In the genomic region with DNA sequence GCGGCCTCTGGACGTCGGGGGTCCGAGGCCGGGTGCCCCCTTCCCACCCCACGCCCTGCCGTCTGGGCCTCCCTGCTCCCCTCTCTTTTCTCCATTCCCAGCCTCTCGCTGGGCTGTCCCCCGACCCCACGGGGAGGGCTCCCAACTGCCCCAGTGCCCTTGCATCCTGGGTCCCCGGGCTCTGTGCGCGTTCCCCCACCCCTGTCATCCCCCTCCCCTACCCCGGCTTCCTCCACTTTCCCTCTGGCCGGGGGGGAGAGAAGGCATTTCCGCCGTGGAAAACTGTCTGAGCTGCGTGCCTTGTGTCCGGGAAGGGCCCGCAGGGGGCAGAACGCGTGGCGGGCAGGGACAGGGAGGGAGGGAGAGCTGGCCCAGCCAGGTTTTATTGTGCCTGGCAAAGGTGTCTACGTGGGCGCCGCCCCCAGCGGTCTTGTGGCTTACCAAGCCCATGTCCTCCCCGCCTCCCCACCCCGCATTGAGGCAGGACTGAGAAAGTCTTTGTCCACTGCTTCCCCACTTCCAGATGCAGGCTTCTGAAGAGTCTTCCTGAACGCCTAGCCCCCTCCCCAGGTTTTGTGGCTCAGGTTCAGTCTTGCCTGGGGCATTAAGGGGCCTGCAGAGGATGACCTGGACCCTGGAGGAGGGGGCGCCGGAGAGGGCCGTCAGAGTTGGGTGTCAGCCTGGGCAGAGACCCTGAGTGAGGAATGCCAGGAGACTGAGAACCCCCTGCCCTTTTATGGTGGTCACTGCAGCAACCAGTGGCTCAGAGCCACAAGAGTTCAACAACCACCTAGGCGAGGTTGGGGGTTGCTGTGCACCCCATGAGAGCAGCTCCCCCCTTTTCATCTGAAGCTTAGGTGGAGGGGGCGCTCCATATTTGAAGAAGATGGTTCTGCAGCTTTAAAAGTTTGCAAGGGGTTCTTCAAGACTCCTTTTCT, we compare ENCODE assay signal across 9 cellular contexts. TPM values are rescaled to one million over a fixed set of nuclear protein-coding genes. Genes with fewer than 3 reads are reported as not detected.
A peak's percentile ranks its signal among the peaks of the same experiment; 100 is the strongest.
DNase-seq lines count a peak whose midpoint lies in the region; ATAC-seq and TF ChIP-seq lines count a peak whose summit lies in the region.
"Had no signal": no experiment of that assay in that cellular context is flagged by ENCODE, and none has a peak within 500 bp of the region (broad histone marks: within the 10 kb centered on the region; RNA-seq: fewer than 3 reads in every experiment).

No MANE protein-coding gene starts in this region.

- no peak overlapping the region for H3K27ac Mint-ChIP-seq in activated naive CD4-positive, alpha-beta T cell treated with anti-CD3 and anti-CD28 coated beads, Interleukin-2, amount 10 ng/mL, durations not matched to agents 7 days and 5 days

- H3K36me3 ChIP-seq in BJ (ENCODE audit: control insufficient read depth, insufficient read depth, low read length), result no peaks in the 10 kb centered on the region

- H3K4me3 ChIP-seq in BJ (ENCODE audit: low read depth, low read length) (peak overlapping the region; percentile 96), HL-60 (replicated peaks; ENCODE audit: insufficient read depth, low read length) (peak overlapping the region; percentile 84)

- peaks cover 13% of the 10 kb centered on the region for H3K27me3 ChIP-seq in BJ (ENCODE audit: control insufficient read depth, insufficient read depth, low read length)
- no peaks in the 10 kb centered on the region for H3K27me3 ChIP-seq in HL-60 (ENCODE audit: insufficient read depth, poor library complexity, severe bottlenecking)

- intact Hi-C loops in sciatic nerve (cut with DNase I), result no loop called here

- POLR2A ChIA-PET in BJ (lab: Charles Lee), result no interaction called here

- TF ChIP-seq CTCF in BJ (IDR thresholded peaks at IDR 0.05; ENCODE audit: insufficient read depth, low read depth, low read length) (peak; percentile 58), HL-60 (IDR thresholded peaks at IDR 0.05; ENCODE audit: insufficient read depth, low read length) (no peak)

- no peaks in the 10 kb centered on the region for H3K36me3 Mint-ChIP-seq in activated naive CD4-positive, alpha-beta T cell treated with anti-CD3 and anti-CD28 coated beads, Interleukin-2, amount 10 ng/mL, durations not matched to agents 7 days and 5 days

- H3K4me1 Mint-ChIP-seq in activated naive CD4-positive, alpha-beta T cell treated with anti-CD3 and anti-CD28 coated beads, Interleukin-2, amount 10 ng/mL, durations not matched to agents 7 days and 5 days, result peaks cover 44% of the 10 kb centered on the region

- CTCF ChIA-PET in BJ (lab: Yijun Ruan, JAX), result interaction anchor here (1.1 to 3.5 kb wide), 5 partner anchors 12 to 187 kb away, joined by 3 to 13 read pairs (median 5); no protein-coding TSS in a partner anchor
- CTCF ChIA-PET in activated naive CD4-positive, alpha-beta T cell treated with anti-CD3 and anti-CD28 coated beads, Interleukin-2, amount 10 ng/mL, durations not matched to agents 7 days and 5 days (lab: Charles Lee), result interaction anchor here (0.7 to 1.5 kb wide), 3 partner anchors 10 to 122 kb away, joined by 3 to 5 read pairs (median 4); no protein-coding TSS in a partner anchor

- peaks cover 82% of the 10 kb centered on the region for H3K27me3 Mint-ChIP-seq in activated naive CD4-positive, alpha-beta T cell treated with anti-CD3 and anti-CD28 coated beads, Interleukin-2, amount 10 ng/mL, durations not matched to agents 7 days and 5 days

- H3K27ac ChIP-seq in HL-60 (replicated peaks), result peak overlapping the region; percentile 63

- H3K9me3 Mint-ChIP-seq in activated naive CD4-positive, alpha-beta T cell treated with anti-CD3 and anti-CD28 coated beads, Interleukin-2, amount 10 ng/mL, durations not matched to agents 7 days and 5 days, result no peaks in the 10 kb centered on the region

- ATAC-seq in sciatic nerve (peak; percentile 46), HG03196 (IDR thresholded peaks at IDR 0.05; ENCODE audit: unreplicated experiment) (no peak), HG03354 (IDR thresholded peaks at IDR 0.05; ENCODE audit: poor library complexity, severe bottlenecking, unreplicated experiment) (no peak)

- H3K4me3 Mint-ChIP-seq in activated naive CD4-positive, alpha-beta T cell treated with anti-CD3 and anti-CD28 coated beads, Interleukin-2, amount 10 ng/mL, durations not matched to agents 7 days and 5 days, result peak overlapping the region; percentile 93

- DNase-seq in BJ (ENCODE audit: low read depth) (no peak), HL-60 (ENCODE audit: low read depth in 1 of 2, low spot score in 1 of 2) (peak in 1 of 2 experiments; percentile 46), hepatic stellate cell (ENCODE audit: low spot score) (peak; percentile 72), sciatic nerve (ENCODE audit: low spot score) (no peak), T1000 (lab: John Stamatoyannopoulos, UW) (no peak)
- peak; percentile 19 for DNase-seq in activated naive CD4-positive, alpha-beta T cell treated with anti-CD3 and anti-CD28 coated beads, Interleukin-2, amount 10 ng/mL, durations not matched to agents 7 days and 5 days

RNA-seq across cellular contexts. Expression of a gene that starts 1.3 kb away (rescaled TPM):
- 524 and 885 TPM in 2 replicates for polyA plus RNA-seq in BJ (2011; rRNA removed)
- polyA minus RNA-seq in BJ (2011; rRNA and poly(A)+ RNA removed), result 186 and 267 TPM in 2 replicates
- total RNA-seq in sciatic nerve, result 136 TPM

RNA-seq across cellular contexts. Expression of a gene that starts 59.0 kb away (rescaled TPM):
- not detected in 2 replicates for polyA plus RNA-seq in BJ (2011; rRNA removed)
- polyA minus RNA-seq in BJ (2011; rRNA and poly(A)+ RNA removed), result not detected in 2 replicates
- total RNA-seq in sciatic nerve, result 0.18 TPM
- total RNA-seq: skeletal muscle tissue had no signal

Comparison
In these comparisons a context has a peak if more than half of its experiments do, and no peak if none do; other contexts are left out.
1. DNase-seq: peak in activated naive CD4-positive, alpha-beta T cell treated with anti-CD3 and anti-CD28 coated beads, Interleukin-2, amount 10 ng/mL, durations not matched to agents 7 days and 5 days (single experiment) and hepatic stellate cell (single experiment); none in BJ (single experiment), sciatic nerve (single experiment) and T1000 (single experiment).